Comparison of ENCODE assay signal across 15 cellular contexts in the genomic region with DNA sequence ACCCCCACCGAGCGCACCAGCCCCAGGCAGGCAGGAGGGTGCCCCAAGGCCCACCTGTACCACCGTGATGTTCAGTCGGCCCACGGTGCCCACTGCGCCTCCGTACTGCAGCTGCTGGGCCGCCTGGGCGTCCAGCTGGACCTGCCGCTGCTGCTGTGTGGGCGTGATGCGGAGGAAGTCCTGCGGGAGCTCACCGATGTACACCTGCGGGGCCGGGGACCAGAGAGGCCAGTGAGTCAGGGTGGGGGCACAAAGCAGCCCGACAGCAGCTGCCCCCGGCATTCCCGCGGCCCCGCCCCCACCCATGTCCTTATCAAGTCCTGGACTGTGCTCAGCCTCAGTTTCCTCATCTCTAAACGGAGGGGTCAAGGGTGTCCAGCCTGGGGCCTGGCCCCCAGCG. TPM values are rescaled to one million over a fixed set of nuclear protein-coding genes. Genes with fewer than 3 reads are reported as not detected.
DNase-seq lines count a peak whose midpoint lies in the region; ATAC-seq and TF ChIP-seq lines count a peak whose summit lies in the region.
"Had no signal": no experiment of that assay in that cellular context is flagged by ENCODE, and none has a peak within 500 bp of the region (broad histone marks: within the 10 kb centered on the region; RNA-seq: fewer than 3 reads in every experiment).

No MANE protein-coding gene starts in this region.

- peaks cover 81% of the 10 kb centered on the region for H3K79me2 ChIP-seq in osteoblast (ENCODE audit: insufficient read depth, low read length)

- peaks cover 68% of the 10 kb centered on the region for H4K20me1 ChIP-seq in osteoblast (ENCODE audit: insufficient read depth, low read length)

- peaks cover 38% of the 10 kb centered on the region for H3K4me1 ChIP-seq in body of pancreas
- peaks cover 7% of the 10 kb centered on the region for H3K4me1 ChIP-seq in osteoblast (ENCODE audit: insufficient read depth, low read length)

- TF ChIP-seq POLR2A in body of pancreas (IDR thresholded peaks at IDR 0.05), result no peak

- no peaks in the 10 kb centered on the region for H3K27me3 ChIP-seq in body of pancreas
- H3K27me3 ChIP-seq in osteoblast (ENCODE audit: insufficient read depth, low read length), result no peaks in the 10 kb centered on the region

- WGBS in body of pancreas, 2 donors, result 84 to 93% methylated on average over 3 to 19 of the region's 23 CpGs

- no peak overlapping the region for H3K4me2 ChIP-seq in osteoblast (ENCODE audit: insufficient read depth, low read length)

- in situ Hi-C loops in G401 (cut with HindIII; ENCODE audit: low sequenced_read_pairs), result no loop called here

- H3K4me3 ChIP-seq in body of pancreas, result no peak overlapping the region
- H3K4me3 ChIP-seq in osteoblast (ENCODE audit: insufficient read depth, low read length), result no peak overlapping the region

- H3K9me3 ChIP-seq in body of pancreas (no peaks in the 10 kb centered on the region), osteoblast (ENCODE audit: low read depth, low read length) (no peaks in the 10 kb centered on the region)

- TF ChIP-seq CTCF in body of pancreas (IDR thresholded peaks at IDR 0.05) (no peak), osteoblast (IDR thresholded peaks at IDR 0.05; ENCODE audit: extremely low read depth, low read depth, low read length) (no peak)

- H2AFZ ChIP-seq in osteoblast (ENCODE audit: low read length), result no peak overlapping the region

- H3K36me3 ChIP-seq in body of pancreas (replicated peaks in 1 of 2; ENCODE audit: insufficient read depth in 1 of 2, low read depth in 2 of 2) (peaks cover 0 to 10% of the 10 kb centered on the region in 2 donors), osteoblast (ENCODE audit: insufficient read depth, low read length) (peaks cover 25% of the 10 kb centered on the region)

- intact Hi-C loops in body of pancreas (cut with DNase I), result no loop called here

- ATAC-seq in body of pancreas, result no peak
- ATAC-seq: Panc1 had no signal

- DNase-seq in activated effector memory CD4-positive, alpha-beta T cell treated with anti-CD3 and anti-CD28 coated beads, Interleukin-2, amount 50 U/mL, for 16 hours, result peak; percentile 39
- DNase-seq in activated effector memory CD4-positive, alpha-beta T cell treated with Interleukin-2 at 50 U/mL for 16 hours, result no peak
- peak in 3 of 4 donors; percentile 6 to 12 (median 12) for DNase-seq in body of pancreas
- DNase-seq in osteoblast (ENCODE audit: insufficient read length, low spot score, missing footprints), result peak; percentile 61
- DNase-seq in G401 (ENCODE audit: low spot score), result no peak
- DNase-seq in occipital lobe (lab: John Stamatoyannopoulos, UW), result no peak
- DNase-seq in ecto neural progenitor cell (ENCODE audit: low spot score), result no peak
- DNase-seq: 8988T, DMS79, KBM-7, NCI-H1105, NCI-H2081, NCI-H2171 treated with DMSO at 0.1 percent for 48 hours had no signal

- H3K27ac ChIP-seq in body of pancreas, result peak overlapping the region in 1 of 4 donors; percentile 11
- no peak overlapping the region for H3K27ac ChIP-seq in osteoblast (ENCODE audit: low read depth, low read length)
- H3K27ac ChIP-seq in temporal lobe (ENCODE audit: low read depth, low read length), result peak overlapping the region; percentile 30

RNA-seq across cellular contexts. Expression of a gene that starts 13.8 kb away (rescaled TPM):
- total RNA-seq in body of pancreas (10 to 100 TPM; 51.1 to 63.9 TPM), osteoblast (30.8 and 35.9 TPM in 2 replicates), temporal lobe (21.4 TPM), occipital lobe (17.8 TPM)
- total RNA-seq in G401 (2014; rRNA removed; shearing (Covaris generic)), result 30.0 and 36.4 TPM in 2 replicates

Comparison
In these comparisons a context has a peak if more than half of its experiments do, and no peak if none do; other contexts are left out.
1. DNase-seq: peak in activated effector memory CD4-positive, alpha-beta T cell treated with anti-CD3 and anti-CD28 coated beads, Interleukin-2, amount 50 U/mL, for 16 hours (single experiment), body of pancreas (3 of 4) and osteoblast (single experiment); none in activated effector memory CD4-positive, alpha-beta T cell treated with Interleukin-2 at 50 U/mL for 16 hours (single experiment), G401 (single experiment), occipital lobe (single experiment) and ecto neural progenitor cell (single experiment).